In the genomic region with DNA sequence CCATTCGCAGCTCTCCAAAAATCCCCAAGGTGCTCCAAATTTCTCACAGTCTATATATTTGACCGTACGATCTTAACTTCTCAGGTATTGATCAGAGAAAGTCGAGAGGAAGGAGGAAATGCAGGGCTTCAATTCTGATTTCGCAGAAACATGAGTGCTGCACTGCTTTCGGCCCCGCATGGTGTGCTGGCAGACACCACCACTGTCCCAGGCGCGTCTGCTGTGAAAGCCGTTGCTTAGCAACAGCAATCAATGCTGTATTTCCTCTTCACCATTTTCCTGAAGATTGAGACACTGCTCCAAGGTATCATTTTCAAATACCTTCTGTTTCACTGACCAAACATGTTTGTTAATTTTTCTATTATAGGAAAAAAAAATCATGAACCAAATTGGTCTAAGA, we compare ENCODE assay signal across 20 cellular contexts.
DNase-seq lines count a peak whose midpoint lies in the region; ATAC-seq and TF ChIP-seq lines count a peak whose summit lies in the region.
"Had no signal": no experiment of that assay in that cellular context is flagged by ENCODE, and none has a peak within 500 bp of the region (broad histone marks: within the 10 kb centered on the region; RNA-seq: fewer than 3 reads in every experiment).

No MANE protein-coding gene starts in this region.

- H2BK15ac ChIP-seq in mesendoderm (replicated peaks; ENCODE audit: low read depth), result no peak overlapping the region

- TF ChIP-seq POLR2A in heart left ventricle (IDR thresholded peaks at IDR 0.05), result no peak

- no peaks in the 10 kb centered on the region for H3K9me3 ChIP-seq in heart left ventricle
- H3K9me3 ChIP-seq: neutrophil had no signal

- H3K79me1 ChIP-seq in mesendoderm (ENCODE audit: low read length), result no peaks in the 10 kb centered on the region

- no peak overlapping the region for H3K56ac ChIP-seq in mesendoderm (ENCODE audit: low read length)

- H3K4ac ChIP-seq in mesendoderm (ENCODE audit: low read depth, low read length), result no peak overlapping the region

- H4K5ac ChIP-seq in mesendoderm (ENCODE audit: low read length), result no peak overlapping the region

- TF ChIP-seq CTCF in heart left ventricle (IDR thresholded peaks at IDR 0.05), result no peak

- DNase-seq in NCI-H1417 (lab: John Stamatoyannopoulos, UW) (peak in 2 of 3 experiments; percentile 39 to 65), NCI-H1417 treated with DMSO at 0.1 percent for 48 hours (lab: John Stamatoyannopoulos, UW) (no peak), NCI-H146 (lab: John Stamatoyannopoulos, UW) (peak; percentile 78), SK-N-DZ (ENCODE audit: low spot score) (peak; percentile 41), mesendoderm (peak; percentile 78), NCI-H82 treated with DMSO at 0.1 percent for 48 hours (lab: John Stamatoyannopoulos, UW; ENCODE audit: unreplicated experiment) (no peak), heart left ventricle (no peak)
- DNase-seq in activated CD4-positive, alpha-beta memory T cell treated with anti-CD3 and anti-CD28 coated beads for 36 hours, result no peak
- DNase-seq: activated CD4-positive, alpha-beta T cell treated with anti-CD3 and anti-CD28 coated beads, Interleukin-2, amount 10 ng/mL, durations not matched to agents 24 days and 14 days; activated naive CD4-positive, alpha-beta T cell treated with anti-CD3 and anti-CD28 coated beads for 36 hours; C1 segment of cervical spinal cord; DMS79; left colon; NCI-H226; stimulated activated CD4-positive, alpha-beta T cell treated with anti-CD3 and anti-CD28 coated beads, Interleukin-15, amount 100 ng/mL, for 24 hours; stimulated activated naive CD4-positive, alpha-beta T cell treated with Interleukin-2 at 50 U/mL for 16 hours; trophoblast cell had no signal

- WGBS in mesendoderm (ENCODE audit: extremely low coverage, insufficient coverage, low lambda C conversion rate), result no CpG with 5 or more reads among the region's 10 CpGs
- WGBS in heart left ventricle, 4 donors, result 72 to 79% (median 77%) methylated on average over 10 of the region's 10 CpGs

- H3K27me3 ChIP-seq in mesendoderm (ENCODE audit: insufficient read depth, low read length, poor library complexity) (no peaks in the 10 kb centered on the region), heart left ventricle (no peaks in the 10 kb centered on the region)
- H3K27me3 ChIP-seq: neutrophil had no signal

- no peak overlapping the region for H3K9ac ChIP-seq in mesendoderm (ENCODE audit: low read length)

- no peak overlapping the region for H3K23ac ChIP-seq in mesendoderm (ENCODE audit: low read length)

- H3K79me2 ChIP-seq in mesendoderm (ENCODE audit: control insufficient read depth, insufficient read depth, low read length), result no peaks in the 10 kb centered on the region

- H3K4me1 Mint-ChIP-seq in activated CD4-positive, alpha-beta memory T cell treated with anti-CD3 and anti-CD28 coated beads for 36 hours (ENCODE audit: low read depth), result no peaks in the 10 kb centered on the region
- H3K4me1 Mint-ChIP-seq: activated CD4-positive, alpha-beta T cell treated with anti-CD3 and anti-CD28 coated beads, Interleukin-2, amount 10 ng/mL, durations not matched to agents 24 days and 14 days had no signal

- no peak overlapping the region for H3K4me3 Mint-ChIP-seq in activated CD4-positive, alpha-beta memory T cell treated with anti-CD3 and anti-CD28 coated beads for 36 hours
- H3K4me3 Mint-ChIP-seq: activated CD4-positive, alpha-beta T cell treated with anti-CD3 and anti-CD28 coated beads, Interleukin-2, amount 10 ng/mL, durations not matched to agents 24 days and 14 days; activated naive CD4-positive, alpha-beta T cell treated with anti-CD3 and anti-CD28 coated beads for 36 hours had no signal

- H2AK5ac ChIP-seq in mesendoderm (ENCODE audit: low read length), result no peak overlapping the region

- POLR2A ChIA-PET in activated CD4-positive, alpha-beta memory T cell treated with anti-CD3 and anti-CD28 coated beads for 36 hours (lab: Charles Lee), result no interaction called here

- H3K36me3 ChIP-seq in mesendoderm (ENCODE audit: control insufficient read depth, insufficient read depth, low read length), result no peaks in the 10 kb centered on the region
- H3K36me3 ChIP-seq in heart left ventricle, result no peaks in the 10 kb centered on the region
- H3K36me3 ChIP-seq: neutrophil had no signal

- no peak overlapping the region for H3K4me2 ChIP-seq in mesendoderm (ENCODE audit: low read length)

- ATAC-seq in heart left ventricle, result no peak
- ATAC-seq: HCT116, left colon, right cardiac atrium had no signal

- no peak overlapping the region for H2BK120ac ChIP-seq in mesendoderm (ENCODE audit: low read depth, low read length)

- CTCF ChIA-PET in activated CD4-positive, alpha-beta memory T cell treated with anti-CD3 and anti-CD28 coated beads for 36 hours (lab: Charles Lee), result no interaction called here

- no peaks in the 10 kb centered on the region for H3K27me3 Mint-ChIP-seq in activated CD4-positive, alpha-beta memory T cell treated with anti-CD3 and anti-CD28 coated beads for 36 hours
- H3K27me3 Mint-ChIP-seq: activated CD4-positive, alpha-beta T cell treated with anti-CD3 and anti-CD28 coated beads, Interleukin-2, amount 10 ng/mL, durations not matched to agents 24 days and 14 days had no signal

- intact Hi-C loops in activated CD4-positive, alpha-beta memory T cell treated with anti-CD3 and anti-CD28 coated beads for 36 hours (cut with micrococcal nuclease), result no loop called here
- intact Hi-C loops in heart left ventricle (cut with DNase I), result no loop called here

- H3K36me3 Mint-ChIP-seq in activated CD4-positive, alpha-beta memory T cell treated with anti-CD3 and anti-CD28 coated beads for 36 hours, result no peaks in the 10 kb centered on the region

- H3K18ac ChIP-seq in mesendoderm (ENCODE audit: low read length), result no peak overlapping the region

- peaks cover 2% of the 10 kb centered on the region for H3K9me3 Mint-ChIP-seq in activated CD4-positive, alpha-beta memory T cell treated with anti-CD3 and anti-CD28 coated beads for 36 hours
- H3K9me3 Mint-ChIP-seq: activated CD4-positive, alpha-beta T cell treated with anti-CD3 and anti-CD28 coated beads, Interleukin-2, amount 10 ng/mL, durations not matched to agents 24 days and 14 days; activated naive CD4-positive, alpha-beta T cell treated with anti-CD3 and anti-CD28 coated beads for 36 hours had no signal

- no peak overlapping the region for H3K4me3 ChIP-seq in mesendoderm (ENCODE audit: low read length)
- H3K4me3 ChIP-seq in heart left ventricle, result no peak overlapping the region

- H3K27ac ChIP-seq in mesendoderm (ENCODE audit: low read depth, low read length), result no peak overlapping the region
- H3K27ac ChIP-seq in heart left ventricle, result no peak overlapping the region
- H3K27ac ChIP-seq: neutrophil had no signal

- no peak overlapping the region for H2BK5ac ChIP-seq in mesendoderm (ENCODE audit: low read length)

- no peak overlapping the region for H4K8ac ChIP-seq in mesendoderm (ENCODE audit: low read depth, low read length)

- H3K27ac Mint-ChIP-seq in activated CD4-positive, alpha-beta memory T cell treated with anti-CD3 and anti-CD28 coated beads for 36 hours, result no peak overlapping the region
- H3K27ac Mint-ChIP-seq: activated CD4-positive, alpha-beta T cell treated with anti-CD3 and anti-CD28 coated beads, Interleukin-2, amount 10 ng/mL, durations not matched to agents 24 days and 14 days; activated naive CD4-positive, alpha-beta T cell treated with anti-CD3 and anti-CD28 coated beads for 36 hours had no signal

- no peaks in the 10 kb centered on the region for H3K4me1 ChIP-seq in mesendoderm (ENCODE audit: control insufficient read depth, low read depth, low read length)
- H3K4me1 ChIP-seq in heart left ventricle, result peaks cover 0 to 12% (median 0%) of the 10 kb centered on the region in 12 donors

Comparison
In these comparisons a context has a peak if more than half of its experiments do, and no peak if none do; other contexts are left out.
1. DNase-seq: peak in NCI-H1417 (2 of 3), NCI-H146 (single experiment), SK-N-DZ (single experiment) and mesendoderm (single experiment); none in NCI-H1417 treated with DMSO at 0.1 percent for 48 hours (single experiment), activated CD4-positive, alpha-beta memory T cell treated with anti-CD3 and anti-CD28 coated beads for 36 hours (single experiment), NCI-H82 treated with DMSO at 0.1 percent for 48 hours (single experiment) and heart left ventricle (0 of 5).